In genomic region chr7:18530224-18531179, GRCh38 we compare ENCODE assay signal across 11 cellular contexts. TPM values are rescaled to one million over a fixed set of nuclear protein-coding genes. Genes with fewer than 3 reads are reported as not detected.
DNase-seq lines count a peak whose midpoint lies in the region; ATAC-seq, FAIRE-seq and TF ChIP-seq lines count a peak whose summit lies in the region.
"Had no signal": no experiment of that assay in that cellular context is flagged by ENCODE, and none has a peak within 500 bp of the region (broad histone marks: within the 10 kb centered on the region; RNA-seq: fewer than 3 reads in every experiment).

No MANE protein-coding gene starts in this region.

- peak; percentile 95 for FAIRE-seq in G401.6 (lab: Jason Lieb, UNC)

- no peak overlapping the region for H3K4me3 ChIP-seq in ascending aorta

- peak overlapping the region; percentile 19 to 55 for H3K27ac ChIP-seq in ascending aorta

- H3K27me3 Mint-ChIP-seq in nephron progenitor cell (ENCODE audit: low read depth, poor library complexity): peaks cover 9% of the 10 kb centered on the region
- H3K27me3 Mint-ChIP-seq: activated naive CD4-positive, alpha-beta T cell treated with anti-CD3 and anti-CD28 coated beads, Interleukin-2, amount 50 U/mL, for 24 hours had no signal

- ATAC-seq in GM19467 (IDR thresholded peaks at IDR 0.05; ENCODE audit: unreplicated experiment) (peak; percentile 61), HG03060 (IDR thresholded peaks at IDR 0.05; ENCODE audit: low read depth, unreplicated experiment) (peak; percentile 49)
- ATAC-seq: PC-3 had no signal

- DNase-seq in ascending aorta (ENCODE audit: low spot score in 2 of 2) (no peak), retina (no peak), nephron progenitor cell (no peak), DMS153 (lab: John Stamatoyannopoulos, UW) (no peak), superior temporal gyrus (ENCODE audit: extremely low spot score) (no peak)
- DNase-seq: activated CD4-positive, CD25-positive, alpha-beta regulatory T cell; PC-3 had no signal

- no peaks in the 10 kb centered on the region for H3K27me3 ChIP-seq in ascending aorta

- no peak overlapping the region for H3K4me3 Mint-ChIP-seq in nephron progenitor cell
- H3K4me3 Mint-ChIP-seq: activated naive CD4-positive, alpha-beta T cell treated with anti-CD3 and anti-CD28 coated beads, Interleukin-2, amount 50 U/mL, for 24 hours had no signal

- H3K4me1 ChIP-seq in ascending aorta: peaks cover 3 to 28% of the 10 kb centered on the region in 2 donors

- TF ChIP-seq CTCF in ascending aorta (IDR thresholded peaks at IDR 0.05) (no peak), nephron progenitor cell (IDR thresholded peaks at IDR 0.05) (no peak)

- H3K4me1 Mint-ChIP-seq in nephron progenitor cell: peaks cover 7% of the 10 kb centered on the region
- H3K4me1 Mint-ChIP-seq: activated naive CD4-positive, alpha-beta T cell treated with anti-CD3 and anti-CD28 coated beads, Interleukin-2, amount 50 U/mL, for 24 hours had no signal

- no peak overlapping the region for H3K27ac Mint-ChIP-seq in nephron progenitor cell
- H3K27ac Mint-ChIP-seq: activated naive CD4-positive, alpha-beta T cell treated with anti-CD3 and anti-CD28 coated beads, Interleukin-2, amount 50 U/mL, for 24 hours had no signal

- intact Hi-C loops in ascending aorta (cut with DNase I): no loop called here

- no peaks in the 10 kb centered on the region for H3K36me3 ChIP-seq in ascending aorta

- no peaks in the 10 kb centered on the region for H3K36me3 Mint-ChIP-seq in nephron progenitor cell (ENCODE audit: low read depth)
- H3K36me3 Mint-ChIP-seq: activated naive CD4-positive, alpha-beta T cell treated with anti-CD3 and anti-CD28 coated beads, Interleukin-2, amount 50 U/mL, for 24 hours had no signal

- H3K9me3 ChIP-seq in ascending aorta: no peaks in the 10 kb centered on the region

- no peaks in the 10 kb centered on the region for H3K9me3 Mint-ChIP-seq in nephron progenitor cell

RNA-seq across cellular contexts. Expression of gene HDAC9, which starts 35.0 kb away (rescaled TPM):
- total RNA-seq in ascending aorta: 33.4 TPM
